In the genomic region with DNA sequence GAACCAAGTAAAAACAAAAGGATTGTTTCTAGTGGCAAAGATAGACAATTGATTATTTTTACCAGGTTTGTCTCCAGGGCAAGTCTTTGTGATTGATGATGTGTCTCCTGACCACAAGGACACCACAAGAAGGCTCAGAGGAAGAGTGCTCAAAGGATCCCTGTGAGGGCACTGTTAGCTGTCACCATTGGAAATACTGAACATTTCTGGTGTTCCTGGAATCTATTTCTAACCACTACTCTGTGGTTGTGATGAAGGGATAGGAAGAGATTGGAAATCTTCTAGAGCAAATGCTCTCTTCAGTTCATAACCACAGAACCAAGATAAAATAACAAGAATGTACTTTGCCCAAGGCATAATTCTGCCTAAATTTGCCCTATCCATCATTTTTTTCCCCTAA, we compare ENCODE assay signal across 13 cellular contexts. TPM values are rescaled to one million over a fixed set of nuclear protein-coding genes. Genes with fewer than 3 reads are reported as not detected.
A peak's percentile ranks its signal among the peaks of the same experiment; 100 is the strongest.
DNase-seq lines count a peak whose midpoint lies in the region; TF ChIP-seq lines count a peak whose summit lies in the region.
"Had no signal": no experiment of that assay in that cellular context is flagged by ENCODE, and none has a peak within 500 bp of the region (broad histone marks: within the 10 kb centered on the region; RNA-seq: fewer than 3 reads in every experiment).

No MANE protein-coding gene starts in this region.

- in situ Hi-C loops in GM23248 (cut with MboI) (no loop called here), brain microvascular endothelial cell (cut with HindIII; ENCODE audit: low pct_ligation_motif_present, low sequenced_read_pairs) (no loop called here)

- H3K27me3 ChIP-seq in GM23248 (replicated peaks; ENCODE audit: insufficient read depth) (peaks cover 20% of the 10 kb centered on the region), brain microvascular endothelial cell (replicated peaks) (no peaks in the 10 kb centered on the region), stomach (no peaks in the 10 kb centered on the region)
- no peaks in the 10 kb centered on the region for H3K27me3 ChIP-seq in effector memory CD4-positive, alpha-beta T cell (replicated peaks; ENCODE audit: control insufficient read depth, insufficient read depth, low read length, poor library complexity, severe bottlenecking)
- H3K27me3 ChIP-seq: gastrocnemius medialis, tibial nerve had no signal

- no peaks in the 10 kb centered on the region for H3K9me3 ChIP-seq in GM23248 (ENCODE audit: low read depth)
- H3K9me3 ChIP-seq in effector memory CD4-positive, alpha-beta T cell (ENCODE audit: control insufficient read depth, low read length) = no peaks in the 10 kb centered on the region
- H3K9me3 ChIP-seq in stomach = no peaks in the 10 kb centered on the region
- H3K9me3 ChIP-seq: gastrocnemius medialis, lower lobe of right lung, prostate gland, tibial nerve had no signal

- intact Hi-C loops in stomach (cut with DNase I; ENCODE audit: low total_unique reads) = no loop called here

- peak overlapping the region; percentile 67 for H3K4me2 ChIP-seq in GM23248 (ENCODE audit: unreplicated experiment)
- H3K4me2 ChIP-seq: KMS-11 had no signal

- H3K4me1 ChIP-seq in GM23248 (ENCODE audit: insufficient read depth) (peaks cover 21% of the 10 kb centered on the region), stomach (peaks cover 0 to 9% (median 0%) of the 10 kb centered on the region in 4 donors)
- no peaks in the 10 kb centered on the region for H3K4me1 ChIP-seq in effector memory CD4-positive, alpha-beta T cell (ENCODE audit: control insufficient read depth, insufficient read depth, low read length, poor library complexity, severe bottlenecking)
- H3K4me1 ChIP-seq: gastrocnemius medialis, lower lobe of right lung had no signal

- H3K36me3 Mint-ChIP-seq in progenitor cell of endocrine pancreas (ENCODE audit: insufficient read depth) = peaks cover 10% of the 10 kb centered on the region

- peaks cover 11% of the 10 kb centered on the region for H3K4me1 Mint-ChIP-seq in progenitor cell of endocrine pancreas (ENCODE audit: low read depth)

- H3K9me2 ChIP-seq in GM23248 (ENCODE audit: insufficient read depth) = no peaks in the 10 kb centered on the region

- H3K4me3 ChIP-seq in GM23248 = 0 out of 2 replicates have a peak overlapping the region, but pooled peaks have one; percentile 23
- H3K4me3 ChIP-seq in brain microvascular endothelial cell (ENCODE audit: low read depth, low read length) = no peak overlapping the region
- no peak overlapping the region for H3K4me3 ChIP-seq in effector memory CD4-positive, alpha-beta T cell (ENCODE audit: insufficient read depth, low read depth, low read length, poor library complexity, severe bottlenecking)
- no peak overlapping the region for H3K4me3 ChIP-seq in stomach
- H3K4me3 ChIP-seq: gastrocnemius medialis, lower lobe of right lung, prostate gland, tibial nerve had no signal

- H3K36me3 ChIP-seq in GM23248 (ENCODE audit: low read depth) = no peaks in the 10 kb centered on the region
- no peaks in the 10 kb centered on the region for H3K36me3 ChIP-seq in brain microvascular endothelial cell (replicated peaks)
- no peaks in the 10 kb centered on the region for H3K36me3 ChIP-seq in effector memory CD4-positive, alpha-beta T cell (ENCODE audit: control insufficient read depth, insufficient read depth, low read length)
- no peaks in the 10 kb centered on the region for H3K36me3 ChIP-seq in stomach
- H3K36me3 ChIP-seq: gastrocnemius medialis, lower lobe of right lung, prostate gland, tibial nerve had no signal

- TF ChIP-seq POLR2A in stomach (IDR thresholded peaks at IDR 0.05) = no peak

- H3F3A ChIP-seq in GM23248 (ENCODE audit: insufficient read depth) = peaks cover 15% of the 10 kb centered on the region

- H3K4me3 Mint-ChIP-seq in progenitor cell of endocrine pancreas (ENCODE audit: low read depth) = no peak overlapping the region

- H3K27me3 Mint-ChIP-seq in progenitor cell of endocrine pancreas = no peaks in the 10 kb centered on the region

- TF ChIP-seq EP300 in stomach (IDR thresholded peaks at IDR 0.05) = no peak

- no peaks in the 10 kb centered on the region for H4K20me1 ChIP-seq in GM23248 (ENCODE audit: insufficient read depth)

- H3K9me3 Mint-ChIP-seq in progenitor cell of endocrine pancreas (ENCODE audit: low read depth) = no peaks in the 10 kb centered on the region

- 0 out of 2 replicates have a peak overlapping the region, but pooled peaks have one; percentile 3 for H2AFZ ChIP-seq in GM23248

- H3K27ac ChIP-seq in GM23248 (peak overlapping the region; percentile 45), brain microvascular endothelial cell (no peak overlapping the region), stomach (no peak overlapping the region)
- H3K27ac ChIP-seq in effector memory CD4-positive, alpha-beta T cell (ENCODE audit: insufficient read depth, low read length, poor library complexity, severe bottlenecking) = no peak overlapping the region
- H3K27ac ChIP-seq: gastrocnemius medialis, KMS-11, lower lobe of right lung, tibial nerve had no signal

- peak overlapping the region; percentile 22 for H3K27ac Mint-ChIP-seq in progenitor cell of endocrine pancreas

- DNase-seq in GM23248 (peak; percentile 55), NCI-H226 (peak; percentile 80), brain microvascular endothelial cell (peak; percentile 59), progenitor cell of endocrine pancreas (ENCODE audit: low spot score, unreplicated experiment) (no peak), stomach (no peak), NCI-H1105 (lab: John Stamatoyannopoulos, UW) (no peak)
- no peak for DNase-seq in effector memory CD4-positive, alpha-beta T cell
- DNase-seq: activated T-cell treated with anti-CD3 and anti-CD28 coated beads for 4 hours, gastrocnemius medialis, lower lobe of right lung had no signal

- H3K79me2 ChIP-seq in GM23248 (ENCODE audit: insufficient read depth) = no peaks in the 10 kb centered on the region

- H3K9ac ChIP-seq in GM23248 = no peak overlapping the region
- H3K9ac ChIP-seq: KMS-11 had no signal

- TF ChIP-seq CTCF in brain microvascular endothelial cell (IDR thresholded peaks at IDR 0.05; ENCODE audit: low read depth, low read length, missing control alignments) (no peak), progenitor cell of endocrine pancreas (IDR thresholded peaks at IDR 0.05; ENCODE audit: unreplicated experiment) (no peak), stomach (IDR thresholded peaks at IDR 0.05) (no peak)

RNA-seq across cellular contexts. Expression of a gene that starts 15.3 kb away (rescaled TPM):
- total RNA-seq in GM23248 (2014; rRNA removed; shearing (Covaris generic)) = under 0.01 TPM in 1 of 2 replicates, not detected in the other
- polyA plus RNA-seq in GM23248 (2016; fragmentation: Nextera tagmentation; extraction: Ambion mirVana) (0.23 TPM in 1 of 2 replicates, not detected in the other), stomach (1 to 10 TPM in 2 of 3 donors, under 1 TPM in 1; 0.92 to 3.3 (median 2.0) TPM)
- total RNA-seq in progenitor cell of endocrine pancreas (18.7 and 19.2 TPM in 2 replicates), stomach (100 to 1,000 TPM in 1 of 5 donors, 10 to 100 TPM in 2, 1 to 10 TPM in 2; 6.4 to 269 (median 12.6) TPM)

RNA-seq across cellular contexts. Expression of a gene that starts 50.0 kb away (rescaled TPM):
- 48.7 and 57.1 TPM in 2 replicates for total RNA-seq in GM23248 (2014; rRNA removed; shearing (Covaris generic))
- 88.7 and 92.1 TPM in 2 replicates for polyA plus RNA-seq in GM23248 (2016; fragmentation: Nextera tagmentation; extraction: Ambion mirVana)
- total RNA-seq in progenitor cell of endocrine pancreas = 89.6 and 95.7 TPM in 2 replicates
- total RNA-seq in stomach = 10 to 100 TPM in 3 of 5 donors, 1 to 10 TPM in 2; 6.7 to 51.1 (median 23.3) TPM
- polyA plus RNA-seq in stomach = 10 to 100 TPM; 68.9 to 80.9 (median 78.2) TPM

Comparison
In these comparisons a context has a peak if more than half of its experiments do, and no peak if none do; other contexts are left out.
1. DNase-seq: peak in GM23248 (single experiment), NCI-H226 (single experiment) and brain microvascular endothelial cell (single experiment); none in progenitor cell of endocrine pancreas (single experiment), effector memory CD4-positive, alpha-beta T cell (0 of 3), stomach (single experiment) and NCI-H1105 (single experiment).